In the genomic region with DNA sequence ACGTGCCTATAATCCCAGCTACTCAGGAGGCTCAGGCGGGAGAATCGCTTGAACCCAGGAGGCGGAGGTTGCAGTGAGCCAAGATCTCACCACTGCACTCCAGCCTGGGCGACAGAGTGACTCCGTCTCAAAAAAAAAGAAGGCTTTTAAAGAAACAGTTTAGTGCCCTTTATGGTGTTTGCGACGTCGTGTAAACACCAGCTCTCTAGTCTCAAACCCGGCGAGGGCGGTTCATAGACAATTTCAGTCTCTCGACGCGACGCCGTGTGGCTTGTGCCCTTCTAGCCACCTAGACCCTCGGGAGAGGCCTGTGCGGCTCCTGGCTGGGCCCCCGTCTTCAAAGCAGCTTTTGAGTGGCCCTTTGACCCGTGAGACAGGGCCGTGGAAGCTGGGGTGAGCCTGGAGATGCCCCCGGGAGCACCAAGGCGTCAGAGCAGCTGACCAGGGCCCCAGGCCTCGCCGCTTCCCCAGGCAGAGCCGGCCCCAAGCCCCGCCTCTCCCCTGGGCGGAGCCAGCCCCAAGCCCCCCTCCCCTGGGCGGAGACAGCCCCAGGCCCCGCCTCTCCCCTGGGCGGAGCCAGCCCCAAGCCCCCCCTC, we compare ENCODE assay signal across 1 cellular context.
TF ChIP-seq lines count a peak whose summit lies in the region.

No MANE protein-coding gene starts in this region.

TF ChIP-seq in HepG2, 621 proteins besides CTCF, POLR2A, EP300 and RAD21 (continued from another document and continues in another):
- TF ChIP-seq, protein P1, sequence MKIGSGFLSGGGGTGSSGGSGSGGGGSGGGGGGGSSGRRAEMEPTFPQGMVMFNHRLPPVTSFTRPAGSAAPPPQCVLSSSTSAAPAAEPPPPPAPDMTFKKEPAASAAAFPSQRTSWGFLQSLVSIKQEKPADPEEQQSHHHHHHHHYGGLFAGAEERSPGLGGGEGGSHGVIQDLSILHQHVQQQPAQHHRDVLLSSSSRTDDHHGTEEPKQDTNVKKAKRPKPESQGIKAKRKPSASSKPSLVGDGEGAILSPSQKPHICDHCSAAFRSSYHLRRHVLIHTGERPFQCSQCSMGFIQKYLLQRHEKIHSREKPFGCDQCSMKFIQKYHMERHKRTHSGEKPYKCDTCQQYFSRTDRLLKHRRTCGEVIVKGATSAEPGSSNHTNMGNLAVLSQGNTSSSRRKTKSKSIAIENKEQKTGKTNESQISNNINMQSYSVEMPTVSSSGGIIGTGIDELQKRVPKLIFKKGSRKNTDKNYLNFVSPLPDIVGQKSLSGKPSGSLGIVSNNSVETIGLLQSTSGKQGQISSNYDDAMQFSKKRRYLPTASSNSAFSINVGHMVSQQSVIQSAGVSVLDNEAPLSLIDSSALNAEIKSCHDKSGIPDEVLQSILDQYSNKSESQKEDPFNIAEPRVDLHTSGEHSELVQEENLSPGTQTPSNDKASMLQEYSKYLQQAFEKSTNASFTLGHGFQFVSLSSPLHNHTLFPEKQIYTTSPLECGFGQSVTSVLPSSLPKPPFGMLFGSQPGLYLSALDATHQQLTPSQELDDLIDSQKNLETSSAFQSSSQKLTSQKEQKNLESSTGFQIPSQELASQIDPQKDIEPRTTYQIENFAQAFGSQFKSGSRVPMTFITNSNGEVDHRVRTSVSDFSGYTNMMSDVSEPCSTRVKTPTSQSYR (CRISPR knock-in tag; IDR thresholded peaks at IDR 0.05; ENCODE audit: borderline replicate concordance), result no peak
- TF ChIP-seq ZEB1 (IDR thresholded peaks at IDR 0.05; ENCODE audit: insufficient replicate concordance, low read depth) (no peak), KDM3A (CRISPR knock-in tag; IDR thresholded peaks at IDR 0.05; ENCODE audit: low read depth) (no peak), ZNF883 (CRISPR knock-in tag; IDR thresholded peaks at IDR 0.05; ENCODE audit: not compliant biosample characterization) (peak; percentile 39), SP2 (CRISPR knock-in tag; IDR thresholded peaks at IDR 0.05) (no peak), ZBTB2 (CRISPR knock-in tag; IDR thresholded peaks at IDR 0.05; ENCODE audit: low read depth) (no peak), CREB1 (IDR thresholded peaks at IDR 0.05) (no peak), CREB1 (CRISPR knock-in tag; IDR thresholded peaks at IDR 0.05) (no peak), ZBTB38 (CRISPR knock-in tag; IDR thresholded peaks at IDR 0.05) (peak; percentile 96), U2AF2 (IDR thresholded peaks at IDR 0.05; ENCODE audit: low read depth, low read length) (no peak), TFDP1 (CRISPR knock-in tag; IDR thresholded peaks at IDR 0.05; ENCODE audit: borderline replicate concordance) (no peak), ZFP62 (CRISPR knock-in tag; IDR thresholded peaks at IDR 0.05) (no peak), ETV5 (CRISPR knock-in tag; IDR thresholded peaks at IDR 0.05; ENCODE audit: borderline replicate concordance) (peak; percentile 14; the same call in 1 of the 2 replicates), RCOR2 (CRISPR knock-in tag; IDR thresholded peaks at IDR 0.05) (no peak), CERS6 (CRISPR knock-in tag; IDR thresholded peaks at IDR 0.05) (no peak), AGO1 (IDR thresholded peaks at IDR 0.05; ENCODE audit: low read depth, low read length, poor library complexity, severe bottlenecking) (no peak), HOXA9 (CRISPR knock-in tag; IDR thresholded peaks at IDR 0.05; ENCODE audit: borderline replicate concordance) (no peak), FOXA3 (CRISPR knock-in tag; IDR thresholded peaks at IDR 0.05) (0 out of 2 replicates have a peak, but pooled peaks have one; percentile 11), TOE1 (CRISPR knock-in tag; IDR thresholded peaks at IDR 0.05) (no peak), ZNF331 (CRISPR knock-in tag; IDR thresholded peaks at IDR 0.05) (0 out of 2 replicates have a peak, but pooled peaks have one; percentile 20), THAP11 (CRISPR knock-in tag; IDR thresholded peaks at IDR 0.05) (peak; percentile 59), ZNF788 (CRISPR knock-in tag; IDR thresholded peaks at IDR 0.05; ENCODE audit: borderline replicate concordance) (no peak), ZFP41 (CRISPR knock-in tag; IDR thresholded peaks at IDR 0.05; ENCODE audit: borderline replicate concordance) (no peak), JUNB (CRISPR knock-in tag; IDR thresholded peaks at IDR 0.05; ENCODE audit: borderline replicate concordance) (no peak), HDAC2 (CRISPR knock-in tag; IDR thresholded peaks at IDR 0.05) (no peak), ZNF441 (CRISPR knock-in tag; IDR thresholded peaks at IDR 0.05; ENCODE audit: borderline replicate concordance) (no peak), RBFOX2 (IDR thresholded peaks at IDR 0.05; ENCODE audit: low read depth, low read length) (peak; percentile 45; the same call in 1 of the 2 replicates), CHD2 (IDR thresholded peaks at IDR 0.05; ENCODE audit: low read depth, low read length) (no peak), ZNF777 (CRISPR knock-in tag; IDR thresholded peaks at IDR 0.05) (peak; percentile 49; the same call in 1 of the 2 replicates), ZNF782 (CRISPR knock-in tag; IDR thresholded peaks at IDR 0.05; ENCODE audit: borderline replicate concordance) (peak; percentile 52; the same call in 1 of the 2 replicates), ZNF709 (CRISPR knock-in tag; IDR thresholded peaks at IDR 0.05) (no peak), PLSCR1 (CRISPR knock-in tag; IDR thresholded peaks at IDR 0.05; ENCODE audit: borderline replicate concordance) (no peak), ZFP37 (CRISPR knock-in tag; IDR thresholded peaks at IDR 0.05; ENCODE audit: borderline replicate concordance) (no peak), ZNF879 (CRISPR knock-in tag; IDR thresholded peaks at IDR 0.05) (no peak), ARNTL (CRISPR knock-in tag; IDR thresholded peaks at IDR 0.05) (no peak), EHMT2 (IDR thresholded peaks at IDR 0.05; ENCODE audit: borderline replicate concordance, low read depth, low read length) (no peak), ZNF326 (CRISPR knock-in tag; IDR thresholded peaks at IDR 0.05; ENCODE audit: borderline replicate concordance) (no peak), NR2F2 (IDR thresholded peaks at IDR 0.05; ENCODE audit: borderline replicate concordance, low read depth) (no peak), ZNF510 (CRISPR knock-in tag; IDR thresholded peaks at IDR 0.05; ENCODE audit: low read depth) (peak; percentile 42; the same call in 1 of the 2 replicates), HNF4A (CRISPR knock-in tag; IDR thresholded peaks at IDR 0.05) (no peak), NR2C2 (CRISPR knock-in tag; IDR thresholded peaks at IDR 0.05; ENCODE audit: borderline replicate concordance) (no peak), CEBPG (CRISPR knock-in tag; IDR thresholded peaks at IDR 0.05) (no peak), HMG20B (CRISPR knock-in tag; conservative IDR thresholded peaks at IDR 0.05) (0 out of 2 replicates have a peak, but pooled peaks have one; percentile 27), TEAD3 (CRISPR knock-in tag; optimal IDR thresholded peaks at IDR 0.05; ENCODE audit: borderline replicate concordance) (no peak)
- TF ChIP-seq, protein P2, sequence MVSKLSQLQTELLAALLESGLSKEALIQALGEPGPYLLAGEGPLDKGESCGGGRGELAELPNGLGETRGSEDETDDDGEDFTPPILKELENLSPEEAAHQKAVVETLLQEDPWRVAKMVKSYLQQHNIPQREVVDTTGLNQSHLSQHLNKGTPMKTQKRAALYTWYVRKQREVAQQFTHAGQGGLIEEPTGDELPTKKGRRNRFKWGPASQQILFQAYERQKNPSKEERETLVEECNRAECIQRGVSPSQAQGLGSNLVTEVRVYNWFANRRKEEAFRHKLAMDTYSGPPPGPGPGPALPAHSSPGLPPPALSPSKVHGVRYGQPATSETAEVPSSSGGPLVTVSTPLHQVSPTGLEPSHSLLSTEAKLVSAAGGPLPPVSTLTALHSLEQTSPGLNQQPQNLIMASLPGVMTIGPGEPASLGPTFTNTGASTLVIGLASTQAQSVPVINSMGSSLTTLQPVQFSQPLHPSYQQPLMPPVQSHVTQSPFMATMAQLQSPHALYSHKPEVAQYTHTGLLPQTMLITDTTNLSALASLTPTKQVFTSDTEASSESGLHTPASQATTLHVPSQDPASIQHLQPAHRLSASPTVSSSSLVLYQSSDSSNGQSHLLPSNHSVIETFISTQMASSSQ (IDR thresholded peaks at IDR 0.05; ENCODE audit: low read depth), result no peak
- TF ChIP-seq, protein P2 (CRISPR knock-in tag; IDR thresholded peaks at IDR 0.05; ENCODE audit: borderline replicate concordance), result no peak
- TF ChIP-seq, protein P3, sequence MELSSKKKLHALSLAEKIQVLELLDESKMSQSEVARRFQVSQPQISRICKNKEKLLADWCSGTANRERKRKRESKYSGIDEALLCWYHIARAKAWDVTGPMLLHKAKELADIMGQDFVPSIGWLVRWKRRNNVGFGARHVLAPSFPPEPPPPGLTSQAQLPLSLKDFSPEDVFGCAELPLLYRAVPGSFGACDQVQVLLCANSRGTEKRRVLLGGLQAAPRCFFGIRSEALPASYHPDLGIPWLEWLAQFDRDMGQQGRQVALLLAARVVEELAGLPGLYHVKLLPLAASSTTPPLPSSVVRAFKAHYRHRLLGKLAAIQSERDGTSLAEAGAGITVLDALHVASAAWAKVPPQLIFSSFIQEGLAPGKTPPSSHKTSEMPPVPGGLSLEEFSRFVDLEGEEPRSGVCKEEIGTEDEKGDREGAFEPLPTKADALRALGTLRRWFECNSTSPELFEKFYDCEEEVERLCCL (CRISPR knock-in tag; IDR thresholded peaks at IDR 0.05; ENCODE audit: borderline replicate concordance), result no peak
- TF ChIP-seq, protein P4, sequence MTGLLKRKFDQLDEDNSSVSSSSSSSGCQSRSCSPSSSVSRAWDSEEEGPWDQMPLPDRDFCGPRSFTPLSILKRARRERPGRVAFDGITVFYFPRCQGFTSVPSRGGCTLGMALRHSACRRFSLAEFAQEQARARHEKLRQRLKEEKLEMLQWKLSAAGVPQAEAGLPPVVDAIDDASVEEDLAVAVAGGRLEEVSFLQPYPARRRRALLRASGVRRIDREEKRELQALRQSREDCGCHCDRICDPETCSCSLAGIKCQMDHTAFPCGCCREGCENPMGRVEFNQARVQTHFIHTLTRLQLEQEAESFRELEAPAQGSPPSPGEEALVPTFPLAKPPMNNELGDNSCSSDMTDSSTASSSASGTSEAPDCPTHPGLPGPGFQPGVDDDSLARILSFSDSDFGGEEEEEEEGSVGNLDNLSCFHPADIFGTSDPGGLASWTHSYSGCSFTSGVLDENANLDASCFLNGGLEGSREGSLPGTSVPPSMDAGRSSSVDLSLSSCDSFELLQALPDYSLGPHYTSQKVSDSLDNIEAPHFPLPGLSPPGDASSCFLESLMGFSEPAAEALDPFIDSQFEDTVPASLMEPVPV (CRISPR knock-in tag; IDR thresholded peaks at IDR 0.05), result no peak; the same call in 1 of the 2 replicates
- TF ChIP-seq, protein P5, sequence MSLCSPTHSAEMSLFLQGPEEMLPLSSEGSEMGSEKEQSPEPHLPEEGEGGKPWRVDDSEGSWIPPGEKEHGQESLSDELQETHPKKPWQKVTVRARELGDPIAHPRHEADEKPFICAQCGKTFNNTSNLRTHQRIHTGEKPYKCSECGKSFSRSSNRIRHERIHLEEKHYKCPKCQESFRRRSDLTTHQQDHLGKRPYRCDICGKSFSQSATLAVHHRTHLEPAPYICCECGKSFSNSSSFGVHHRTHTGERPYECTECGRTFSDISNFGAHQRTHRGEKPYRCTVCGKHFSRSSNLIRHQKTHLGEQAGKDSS (CRISPR knock-in tag; IDR thresholded peaks at IDR 0.05; ENCODE audit: borderline replicate concordance, low read depth), result 0 out of 2 replicates have a peak, but pooled peaks have one; percentile 56
